ENCODE assay signal across 8 cellular contexts in genomic region chr19:9819590-9819898, GRCh38. TPM values are rescaled to one million over a fixed set of nuclear protein-coding genes. Genes with fewer than 3 reads are reported as not detected.
DNase-seq lines count a peak whose midpoint lies in the region; ATAC-seq and TF ChIP-seq lines count a peak whose summit lies in the region.

No MANE protein-coding gene starts in this region.

- peaks cover 31% of the 10 kb centered on the region for H3K4me1 Mint-ChIP-seq in activated naive CD4-positive, alpha-beta T cell treated with anti-CD3 and anti-CD28 coated beads for 36 hours (ENCODE audit: low read depth)
- peaks cover 34% of the 10 kb centered on the region for H3K4me1 Mint-ChIP-seq in activated CD4-positive, alpha-beta memory T cell treated with anti-CD3 and anti-CD28 coated beads, Interleukin-2, amount 10 ng/mL, durations not matched to agents 7 days and 5 days

- no peaks in the 10 kb centered on the region for H3K27me3 Mint-ChIP-seq in activated naive CD4-positive, alpha-beta T cell treated with anti-CD3 and anti-CD28 coated beads for 36 hours (ENCODE audit: low read depth)
- no peaks in the 10 kb centered on the region for H3K27me3 Mint-ChIP-seq in activated CD4-positive, alpha-beta memory T cell treated with anti-CD3 and anti-CD28 coated beads, Interleukin-2, amount 10 ng/mL, durations not matched to agents 7 days and 5 days

- H3K27ac ChIP-seq in iPS-20b (ENCODE audit: low read length) (no peak overlapping the region), tibial artery (peak overlapping the region; percentile 92 to 96)

- intact Hi-C loops in activated naive CD4-positive, alpha-beta T cell treated with anti-CD3 and anti-CD28 coated beads for 36 hours (cut with micrococcal nuclease), result loop anchor here (1.0 to 2.0 kb wide), 7 partner anchors 8 to 679 kb away; partner anchors contain the start of genes PIN1, UBL5 and ZNF317
- intact Hi-C loops in tibial artery (cut with DNase I; ENCODE audit: low total_unique reads), result no loop called here

- no peak overlapping the region for H3K9ac ChIP-seq in iPS-20b (ENCODE audit: low read depth, low read length)

- TF ChIP-seq CTCF in tibial artery (IDR thresholded peaks at IDR 0.05), result no peak

- in situ Hi-C loops in G401 (cut with HindIII; ENCODE audit: low sequenced_read_pairs), result no loop called here

- peaks cover 18% of the 10 kb centered on the region for H3K36me3 Mint-ChIP-seq in activated naive CD4-positive, alpha-beta T cell treated with anti-CD3 and anti-CD28 coated beads for 36 hours (ENCODE audit: low read depth)
- peaks cover 29% of the 10 kb centered on the region for H3K36me3 Mint-ChIP-seq in activated CD4-positive, alpha-beta memory T cell treated with anti-CD3 and anti-CD28 coated beads, Interleukin-2, amount 10 ng/mL, durations not matched to agents 7 days and 5 days (ENCODE audit: low read depth)

- POLR2A ChIA-PET in activated CD4-positive, alpha-beta memory T cell treated with anti-CD3 and anti-CD28 coated beads, Interleukin-2, amount 10 ng/mL, durations not matched to agents 7 days and 5 days (lab: Charles Lee), result interaction anchor here (1.0 to 2.0 kb wide), 7 partner anchors 8 to 200 kb away, joined by 3 to 22 read pairs (median 10); partner anchors contain the start of genes UBL5 and ZNF846

- no peaks in the 10 kb centered on the region for H3K4me1 ChIP-seq in iPS-20b (ENCODE audit: insufficient read depth, low read length)
- H3K4me1 ChIP-seq in tibial artery, result peaks cover 0 to 28% (median 20%) of the 10 kb centered on the region in 4 donors

- H3K4me3 ChIP-seq in iPS-20b (ENCODE audit: low read length) (peak overlapping the region; percentile 44; the same call in 1 of the 2 replicates), tibial artery (peak overlapping the region; percentile 88 to 99)

- peak overlapping the region; percentile 82 for H3K4me3 Mint-ChIP-seq in activated naive CD4-positive, alpha-beta T cell treated with anti-CD3 and anti-CD28 coated beads for 36 hours
- H3K4me3 Mint-ChIP-seq in activated CD4-positive, alpha-beta memory T cell treated with anti-CD3 and anti-CD28 coated beads, Interleukin-2, amount 10 ng/mL, durations not matched to agents 7 days and 5 days, result peak overlapping the region; percentile 88

- H3K27ac Mint-ChIP-seq in activated naive CD4-positive, alpha-beta T cell treated with anti-CD3 and anti-CD28 coated beads for 36 hours, result peak overlapping the region; percentile 86
- peak overlapping the region; percentile 93 for H3K27ac Mint-ChIP-seq in activated CD4-positive, alpha-beta memory T cell treated with anti-CD3 and anti-CD28 coated beads, Interleukin-2, amount 10 ng/mL, durations not matched to agents 7 days and 5 days

- ATAC-seq in HG02571 (IDR thresholded peaks at IDR 0.05; ENCODE audit: unreplicated experiment) (no peak), GM18502 (IDR thresholded peaks at IDR 0.05; ENCODE audit: poor library complexity, unreplicated experiment) (no peak)

- CTCF ChIA-PET in activated naive CD4-positive, alpha-beta T cell treated with anti-CD3 and anti-CD28 coated beads for 36 hours (lab: Charles Lee), result no interaction called here
- CTCF ChIA-PET in activated CD4-positive, alpha-beta memory T cell treated with anti-CD3 and anti-CD28 coated beads, Interleukin-2, amount 10 ng/mL, durations not matched to agents 7 days and 5 days (lab: Charles Lee), result no interaction called here

- H3K27me3 ChIP-seq in iPS-20b (ENCODE audit: insufficient read depth, low read length) (no peaks in the 10 kb centered on the region), tibial artery (no peaks in the 10 kb centered on the region)

- H3K9me3 ChIP-seq in iPS-20b (ENCODE audit: insufficient read depth, low read depth, low read length), result 0 out of 2 replicates have a peak, but pooled peaks cover 7% of the 10 kb centered on the region
- H3K9me3 ChIP-seq in tibial artery, result no peaks in the 10 kb centered on the region

- H3K36me3 ChIP-seq in iPS-20b (ENCODE audit: insufficient read depth, low read depth, low read length) (no peaks in the 10 kb centered on the region; the same call in 1 of the 2 replicates), tibial artery (peaks cover 0 to 18% (median 3%) of the 10 kb centered on the region in 3 donors)

- H3K9me3 Mint-ChIP-seq in activated naive CD4-positive, alpha-beta T cell treated with anti-CD3 and anti-CD28 coated beads for 36 hours, result peaks cover 6% of the 10 kb centered on the region
- peaks cover 21% of the 10 kb centered on the region for H3K9me3 Mint-ChIP-seq in activated CD4-positive, alpha-beta memory T cell treated with anti-CD3 and anti-CD28 coated beads, Interleukin-2, amount 10 ng/mL, durations not matched to agents 7 days and 5 days

- no peak for DNase-seq in activated naive CD4-positive, alpha-beta T cell treated with anti-CD3 and anti-CD28 coated beads for 36 hours
- no peak for DNase-seq in activated naive CD4-positive, alpha-beta T cell treated with anti-CD3 and anti-CD28 coated beads, Interleukin-2, amount 50 U/mL, for 16 hours
- no peak for DNase-seq in activated CD4-positive, alpha-beta memory T cell treated with anti-CD3 and anti-CD28 coated beads, Interleukin-2, amount 10 ng/mL, durations not matched to agents 7 days and 5 days
- no peak for DNase-seq in tibial artery
- DNase-seq in G401 (ENCODE audit: low spot score), result no peak

RNA-seq across cellular contexts. Expression of gene FBXL12, which starts 0.7 kb away (rescaled TPM):
- 10 to 100 TPM; 17.5 to 19.8 TPM for total RNA-seq in activated naive CD4-positive, alpha-beta T cell treated with anti-CD3 and anti-CD28 coated beads for 36 hours
- total RNA-seq in activated CD4-positive, alpha-beta memory T cell treated with anti-CD3 and anti-CD28 coated beads, Interleukin-2, amount 10 ng/mL, durations not matched to agents 7 days and 5 days, result 10 to 100 TPM; 18.3 to 20.6 TPM
- 23.4 and 32.4 TPM in 2 replicates for total RNA-seq in G401 (2014; rRNA removed; shearing (Covaris generic))

RNA-seq across cellular contexts. Expression of gene UBL5, which starts 8.2 kb away (rescaled TPM):
- total RNA-seq in activated naive CD4-positive, alpha-beta T cell treated with anti-CD3 and anti-CD28 coated beads for 36 hours, result 100 to 1,000 TPM; 287 to 298 TPM
- total RNA-seq in activated CD4-positive, alpha-beta memory T cell treated with anti-CD3 and anti-CD28 coated beads, Interleukin-2, amount 10 ng/mL, durations not matched to agents 7 days and 5 days, result 100 to 1,000 TPM; 339 to 372 TPM
- 338 and 361 TPM in 2 replicates for total RNA-seq in G401 (2014; rRNA removed; shearing (Covaris generic))

RNA-seq across cellular contexts. Expression of gene PIN1, which starts 15.6 kb away (rescaled TPM):
- total RNA-seq in activated naive CD4-positive, alpha-beta T cell treated with anti-CD3 and anti-CD28 coated beads for 36 hours, result 10 to 100 TPM; 84.5 to 88.1 TPM
- total RNA-seq in activated CD4-positive, alpha-beta memory T cell treated with anti-CD3 and anti-CD28 coated beads, Interleukin-2, amount 10 ng/mL, durations not matched to agents 7 days and 5 days, result 10 to 100 TPM; 96.0 to 97.0 TPM
- 222 and 282 TPM in 2 replicates for total RNA-seq in G401 (2014; rRNA removed; shearing (Covaris generic))

RNA-seq across cellular contexts. Expression of gene ZNF846, which starts 51.0 kb away (rescaled TPM):
- total RNA-seq in activated naive CD4-positive, alpha-beta T cell treated with anti-CD3 and anti-CD28 coated beads for 36 hours, result 1 to 10 TPM; 2.0 to 3.5 TPM
- total RNA-seq in activated CD4-positive, alpha-beta memory T cell treated with anti-CD3 and anti-CD28 coated beads, Interleukin-2, amount 10 ng/mL, durations not matched to agents 7 days and 5 days, result 1 to 10 TPM; 6.5 to 6.7 TPM
- 6.2 and 12.6 TPM in 2 replicates for total RNA-seq in G401 (2014; rRNA removed; shearing (Covaris generic))
